ENCODE assay signal across 15 cellular contexts in the genomic region with DNA sequence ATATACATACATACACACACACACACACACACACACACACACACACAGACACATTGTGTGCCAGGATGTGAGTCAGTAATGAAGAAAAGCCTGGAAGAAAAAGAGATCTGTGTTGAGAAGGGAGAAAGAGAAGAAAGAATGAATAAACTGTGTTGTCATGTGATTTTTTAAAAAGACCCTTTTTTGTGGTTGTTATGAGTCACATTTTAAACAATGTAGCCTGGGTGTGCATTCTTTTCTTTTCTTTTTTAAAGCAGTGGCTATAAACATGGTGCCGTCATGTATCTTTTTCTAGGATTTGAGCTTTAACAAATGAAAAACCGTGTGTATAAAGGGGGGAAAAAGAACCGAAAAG.
DNase-seq lines count a peak whose midpoint lies in the region; ATAC-seq and TF ChIP-seq lines count a peak whose summit lies in the region.
"Had no signal": no experiment of that assay in that cellular context is flagged by ENCODE, and none has a peak within 500 bp of the region (broad histone marks: within the 10 kb centered on the region; RNA-seq: fewer than 3 reads in every experiment).

No MANE protein-coding gene starts in this region.

- H3K4me1 ChIP-seq in SK-N-SH (ENCODE audit: control insufficient read depth in 1 of 2, insufficient read depth in 2 of 2, low read depth in 1 of 2, low read length in 1 of 2) (peaks cover 22 to 24% of the 10 kb centered on the region in 2 experiments; a peak in 3 of 4 replicates), fibroblast of lung (ENCODE audit: control insufficient read depth, extremely low read depth, insufficient read depth, low read length) (peaks cover 7% of the 10 kb centered on the region)

- no peak overlapping the region for H3K4me3 ChIP-seq in SK-N-SH (ENCODE audit: low read depth in 2 of 2, low read length in 1 of 2)
- no peak overlapping the region for H3K4me3 ChIP-seq in fibroblast of lung (replicated peaks in 1 of 4; ENCODE audit: control extremely low read depth in 1 of 4, insufficient read depth in 1 of 4, low read depth in 3 of 4, low read length in 4 of 4)
- H3K4me3 ChIP-seq: gastrocnemius medialis had no signal

- CTCF ChIA-PET in SK-N-SH (lab: Yijun Ruan, JAX), result interaction anchor here (1.1 to 2.8 kb wide), 3 partner anchors 155 to 178 kb away, joined by 4 to 15 read pairs (median 9); no protein-coding TSS in a partner anchor

- TF ChIP-seq RAD21 in SK-N-SH (IDR thresholded peaks at IDR 0.05; ENCODE audit: low read length), result no peak

- H3K9me3 ChIP-seq in SK-N-SH, result no peaks in the 10 kb centered on the region
- H3K9me3 ChIP-seq in fibroblast of lung (ENCODE audit: control insufficient read depth, insufficient read depth, low read depth, low read length), result no peaks in the 10 kb centered on the region
- H3K9me3 ChIP-seq: gastrocnemius medialis had no signal

- H3K4me2 ChIP-seq in SK-N-SH (peak overlapping the region; percentile 37; the same call in 1 of the 2 replicates), fibroblast of lung (ENCODE audit: extremely low read depth, insufficient read depth, low read length) (no peak overlapping the region)

- H3K4me1 Mint-ChIP-seq in osteocyte (ENCODE audit: unreplicated experiment), result peaks cover 31% of the 10 kb centered on the region

- H3K27ac ChIP-seq in SK-N-SH (ENCODE audit: low read depth in 2 of 2, low read length in 1 of 2) (peak overlapping the region in 1 of 2 experiments; percentile 68; a peak in 2 of 4 replicates), fibroblast of lung (ENCODE audit: insufficient read depth, low read length) (no peak overlapping the region)
- H3K27ac ChIP-seq: gastrocnemius medialis had no signal

- DNase-seq in Daoy (ENCODE audit: low read depth) (peak; percentile 63), SK-N-SH (no peak), fibroblast of lung (ENCODE audit: low read depth in 2 of 2) (peak; percentile 94 to 96), osteocyte (ENCODE audit: extremely low spot score, unreplicated experiment) (no peak)
- DNase-seq in activated CD4-positive, CD25-positive, alpha-beta regulatory T cell treated with anti-CD3 and anti-CD28 coated beads, Interleukin-2, amount 50 U/mL, for 72 hours, result no peak
- DNase-seq: activated CD4-positive, alpha-beta T cell treated with anti-CD3 and anti-CD28 coated beads, Interleukin-2, amount 10 ng/mL, durations not matched to agents 24 days and 14 days; CD4-positive, CD25-positive, alpha-beta regulatory T cell; gastrocnemius medialis; KG1; midbrain; SHP77 had no signal

- H4K20me1 ChIP-seq in SK-N-SH (ENCODE audit: insufficient read depth) (no peaks in the 10 kb centered on the region), fibroblast of lung (ENCODE audit: control insufficient read depth, extremely low read depth, insufficient read depth, low read length) (no peaks in the 10 kb centered on the region)

- TF ChIP-seq CTCF in SK-N-SH (IDR thresholded peaks at IDR 0.05) (no peak), fibroblast of lung (conservative IDR thresholded peaks at IDR 0.05 in 1 of 2, IDR thresholded peaks at IDR 0.05 in 1 of 2; ENCODE audit: low read depth in 1 of 2, low read length in 2 of 2) (no peak), osteocyte (IDR thresholded peaks at IDR 0.05) (no peak)

- peaks cover 10% of the 10 kb centered on the region for H3F3A ChIP-seq in SK-N-SH (replicated peaks; ENCODE audit: insufficient read depth)

- ATAC-seq in activated CD4-positive, CD25-positive, alpha-beta regulatory T cell treated with anti-CD3 and anti-CD28 coated beads, Interleukin-2, amount 50 U/mL, for 24 hours, result no peak
- ATAC-seq in HG02981 (IDR thresholded peaks at IDR 0.05; ENCODE audit: unreplicated experiment), result no peak
- ATAC-seq in GM21619 (IDR thresholded peaks at IDR 0.05; ENCODE audit: unreplicated experiment), result no peak
- ATAC-seq: gastrocnemius medialis had no signal

- H2AFZ ChIP-seq in SK-N-SH (ENCODE audit: low read depth), result peak overlapping the region; percentile 30
- no peak overlapping the region for H2AFZ ChIP-seq in fibroblast of lung (ENCODE audit: low read length)

- WGBS in SK-N-SH (ENCODE audit: low lambda C conversion rate), result 55% methylated on average over 3 of the region's 3 CpGs

- H3K27me3 Mint-ChIP-seq in osteocyte (ENCODE audit: unreplicated experiment), result no peaks in the 10 kb centered on the region

- H3K4me3 Mint-ChIP-seq in osteocyte (ENCODE audit: unreplicated experiment), result no peak overlapping the region
- H3K4me3 Mint-ChIP-seq: activated CD4-positive, alpha-beta T cell treated with anti-CD3 and anti-CD28 coated beads, Interleukin-2, amount 10 ng/mL, durations not matched to agents 24 days and 14 days; CD4-positive, CD25-positive, alpha-beta regulatory T cell had no signal

- peak in 1 of 2 experiments; percentile 40; a peak in 1 of 4 replicates for TF ChIP-seq EP300 in SK-N-SH (IDR thresholded peaks at IDR 0.05; ENCODE audit: borderline replicate concordance in 1 of 2, low read depth in 1 of 2, low read length in 1 of 2)

- H3K9ac ChIP-seq in SK-N-SH, result peak overlapping the region; percentile 31; the same call in 1 of the 2 replicates
- H3K9ac ChIP-seq in fibroblast of lung (ENCODE audit: insufficient read depth, low read length), result no peak overlapping the region

- POLR2A ChIA-PET in SK-N-SH (lab: Yijun Ruan, JAX), result no interaction called here

- H3K9me3 Mint-ChIP-seq in osteocyte (ENCODE audit: unreplicated experiment), result no peaks in the 10 kb centered on the region
- H3K9me3 Mint-ChIP-seq: activated CD4-positive, alpha-beta T cell treated with anti-CD3 and anti-CD28 coated beads, Interleukin-2, amount 10 ng/mL, durations not matched to agents 24 days and 14 days; activated naive CD4-positive, alpha-beta T cell treated with anti-CD3 and anti-CD28 coated beads, Interleukin-2, amount 50 U/mL, for 72 hours had no signal

- H3K79me2 ChIP-seq in SK-N-SH (ENCODE audit: insufficient read depth) (no peaks in the 10 kb centered on the region), fibroblast of lung (ENCODE audit: control insufficient read depth, insufficient read depth, low read length) (no peaks in the 10 kb centered on the region)

- peak overlapping the region; percentile 56 for H3K27ac Mint-ChIP-seq in osteocyte (ENCODE audit: unreplicated experiment)
- H3K27ac Mint-ChIP-seq: activated CD4-positive, alpha-beta T cell treated with anti-CD3 and anti-CD28 coated beads, Interleukin-2, amount 10 ng/mL, durations not matched to agents 24 days and 14 days; activated naive CD4-positive, alpha-beta T cell treated with anti-CD3 and anti-CD28 coated beads, Interleukin-2, amount 50 U/mL, for 72 hours had no signal

- no peaks in the 10 kb centered on the region for H3K9me2 ChIP-seq in SK-N-SH

- H3K27me3 ChIP-seq in SK-N-SH (ENCODE audit: insufficient read depth), result no peaks in the 10 kb centered on the region
- no peaks in the 10 kb centered on the region for H3K27me3 ChIP-seq in fibroblast of lung (ENCODE audit: control insufficient read depth, insufficient read depth, low read length)

- peaks cover 13 to 31% of the 10 kb centered on the region in 2 experiments for H3K36me3 ChIP-seq in SK-N-SH (replicated peaks in 1 of 2; ENCODE audit: control insufficient read depth in 1 of 2, insufficient read depth in 2 of 2, low read length in 1 of 2)
- H3K36me3 ChIP-seq in fibroblast of lung (ENCODE audit: control insufficient read depth, insufficient read depth, low read length), result no peaks in the 10 kb centered on the region
- H3K36me3 ChIP-seq: gastrocnemius medialis had no signal

- H3K36me3 Mint-ChIP-seq in osteocyte (ENCODE audit: unreplicated experiment), result peaks cover 9% of the 10 kb centered on the region
- H3K36me3 Mint-ChIP-seq: activated naive CD4-positive, alpha-beta T cell treated with anti-CD3 and anti-CD28 coated beads, Interleukin-2, amount 50 U/mL, for 72 hours; CD4-positive, CD25-positive, alpha-beta regulatory T cell had no signal

TF ChIP-seq in SK-N-SH, 30 proteins besides CTCF, POLR2A, EP300 and RAD21:
- peak; percentile 60; the same call in 1 of the 2 replicates for TF ChIP-seq JUND (IDR thresholded peaks at IDR 0.05)
- TF ChIP-seq NFIC (IDR thresholded peaks at IDR 0.05; ENCODE audit: borderline replicate concordance), result peak; percentile 75
- no peak for TF ChIP-seq TAF1 (IDR thresholded peaks at IDR 0.05; ENCODE audit: borderline replicate concordance, low read depth, low read length)
- no peak for TF ChIP-seq EZH2phosphoT487 (IDR thresholded peaks at IDR 0.05; ENCODE audit: borderline replicate concordance, low read depth)
- peak; percentile 61 for TF ChIP-seq FOSL2 (IDR thresholded peaks at IDR 0.05; ENCODE audit: borderline replicate concordance, low read depth)
- TF ChIP-seq, protein P1, sequence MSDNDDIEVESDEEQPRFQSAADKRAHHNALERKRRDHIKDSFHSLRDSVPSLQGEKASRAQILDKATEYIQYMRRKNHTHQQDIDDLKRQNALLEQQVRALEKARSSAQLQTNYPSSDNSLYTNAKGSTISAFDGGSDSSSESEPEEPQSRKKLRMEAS (IDR thresholded peaks at IDR 0.05; ENCODE audit: low read depth), result 0 out of 2 replicates have a peak, but pooled peaks have one; percentile 15
- peak; percentile 56; the same call in 1 of the 2 replicates for TF ChIP-seq TCF12 (IDR thresholded peaks at IDR 0.05)
- TF ChIP-seq SMC3 (IDR thresholded peaks at IDR 0.05; ENCODE audit: low read depth, low read length), result no peak
- TF ChIP-seq, protein P2, sequence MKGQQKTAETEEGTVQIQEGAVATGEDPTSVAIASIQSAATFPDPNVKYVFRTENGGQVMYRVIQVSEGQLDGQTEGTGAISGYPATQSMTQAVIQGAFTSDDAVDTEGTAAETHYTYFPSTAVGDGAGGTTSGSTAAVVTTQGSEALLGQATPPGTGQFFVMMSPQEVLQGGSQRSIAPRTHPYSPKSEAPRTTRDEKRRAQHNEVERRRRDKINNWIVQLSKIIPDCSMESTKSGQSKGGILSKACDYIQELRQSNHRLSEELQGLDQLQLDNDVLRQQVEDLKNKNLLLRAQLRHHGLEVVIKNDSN (IDR thresholded peaks at IDR 0.05; ENCODE audit: borderline replicate concordance, low read depth), result 0 out of 2 replicates have a peak, but pooled peaks have one; percentile 45
- no peak for TF ChIP-seq MXI1 (IDR thresholded peaks at IDR 0.05; ENCODE audit: low read depth, low read length)

Comparison
In these comparisons a context has a peak if more than half of its experiments do, and no peak if none do; other contexts are left out.
1. DNase-seq: peak in Daoy (single experiment) and fibroblast of lung (2 of 2); none in SK-N-SH (single experiment), osteocyte (single experiment) and activated CD4-positive, CD25-positive, alpha-beta regulatory T cell treated with anti-CD3 and anti-CD28 coated beads, Interleukin-2, amount 50 U/mL, for 72 hours (single experiment).